Comparison of ENCODE assay signal across 1 cellular context in genomic region chr6:109222848-109223247, GRCh38.
TF ChIP-seq lines count a peak whose summit lies in the region.

No MANE protein-coding gene starts in this region.

TF ChIP-seq in K562, 482 proteins besides CTCF, POLR2A, EP300 and RAD21 (continued from another document):
- TF ChIP-seq C11orf30 (IDR thresholded peaks at IDR 0.05; ENCODE audit: low read depth) (no peak), ZBTB17 (CRISPR knock-in tag; IDR thresholded peaks at IDR 0.05) (no peak), ATF3 (IDR thresholded peaks at IDR 0.05) (peak; percentile 60; the same call in 1 of the 2 replicates), ATF3 (CRISPR knock-in tag; conservative IDR thresholded peaks at IDR 0.05) (no peak), TFAP4 (CRISPR knock-in tag; IDR thresholded peaks at IDR 0.05; ENCODE audit: borderline replicate concordance) (no peak), ATF7 (IDR thresholded peaks at IDR 0.05) (0 out of 2 replicates have a peak, but pooled peaks have one; percentile 33), MEF2A (IDR thresholded peaks at IDR 0.05; ENCODE audit: control insufficient read depth, low read depth, low read length) (peak; percentile 62; the same call in 1 of the 2 replicates), ATF1 (CRISPR knock-in tag; IDR thresholded peaks at IDR 0.05) (no peak), ATF1 (tag; IDR thresholded peaks at IDR 0.05) (peak; percentile 53; the same call in 1 of the 2 replicates), RERE (CRISPR knock-in tag; IDR thresholded peaks at IDR 0.05; ENCODE audit: borderline replicate concordance) (no peak), SMARCA4 (IDR thresholded peaks at IDR 0.05) (0 out of 2 replicates have a peak, but pooled peaks have one; percentile 15), FOXA3 (CRISPR knock-in tag; conservative IDR thresholded peaks at IDR 0.05 in 1 of 2, IDR thresholded peaks at IDR 0.05 in 1 of 2) (no peak)
